In genomic region chr15:92077353-92078080, GRCh38 we compare ENCODE assay signal across 9 cellular contexts.
DNase-seq lines count a peak whose midpoint lies in the region; ATAC-seq and TF ChIP-seq lines count a peak whose summit lies in the region.
"Had no signal": no experiment of that assay in that cellular context is flagged by ENCODE, and none has a peak within 500 bp of the region (broad histone marks: within the 10 kb centered on the region; RNA-seq: fewer than 3 reads in every experiment).

No MANE protein-coding gene starts in this region.

- no peaks in the 10 kb centered on the region for H3K36me3 ChIP-seq in liver (ENCODE audit: control insufficient read depth in 4 of 4, insufficient read depth in 3 of 4, low read depth in 1 of 4, low read length in 3 of 4)

- TF ChIP-seq CTCF in choroid plexus epithelial cell (conservative IDR thresholded peaks at IDR 0.05; ENCODE audit: low read depth, low read length) (peak; percentile 61), liver (IDR thresholded peaks at IDR 0.05; ENCODE audit: low read depth, low read length, missing input control) (peak; percentile 80)

- no peak overlapping the region for H3K9ac ChIP-seq in liver (ENCODE audit: low read depth in 1 of 2, low read length in 2 of 2)

- H3K9me3 ChIP-seq in liver (ENCODE audit: control insufficient read depth in 4 of 4, low read length in 3 of 4), result no peaks in the 10 kb centered on the region

- H3K4me1 ChIP-seq in liver (ENCODE audit: control insufficient read depth in 4 of 4, insufficient read depth in 4 of 4, low read length in 3 of 4), result peaks cover 0 to 10% (median 0%) of the 10 kb centered on the region in 4 donors

- peak; percentile 31 for DNase-seq in NK-92 treated with Interleukin-12 subunit alpha and Interleukin-12 subunit beta, amount 100 ng/mL, for 24 hours (lab: John Stamatoyannopoulos, UW)
- DNase-seq in NK-92 (lab: John Stamatoyannopoulos, UW; ENCODE audit: unreplicated experiment) (no peak), NCI-H2196 treated with DMSO at 0.1 percent for 48 hours (lab: John Stamatoyannopoulos, UW; ENCODE audit: unreplicated experiment) (peak; percentile 4), choroid plexus epithelial cell (ENCODE audit: low read depth) (peak; percentile 42)
- DNase-seq in activated CD4-positive, alpha-beta T cell treated with anti-CD3 and anti-CD28 coated beads for 24 hours (ENCODE audit: low read depth in 2 of 2), result peak; percentile 52 to 65
- peak; percentile 17 for DNase-seq in stimulated activated CD8-positive, alpha-beta memory T cell treated with anti-CD3 and anti-CD28 coated beads, Interleukin-12 subunit alpha, Interleukin-12 subunit beta, amount 100 ng/mL, for 4 hours (ENCODE audit: low read depth)
- DNase-seq: naive B cell had no signal

- 49% methylated on average over 13 of the region's 13 CpGs for WGBS in liver

- peak; percentile 74 for ATAC-seq in HG02981 (IDR thresholded peaks at IDR 0.05; ENCODE audit: unreplicated experiment)

- H3K27ac ChIP-seq in liver (ENCODE audit: low read depth in 1 of 2, low read length in 2 of 2), result no peak overlapping the region

- TF ChIP-seq RAD21 in liver (IDR thresholded peaks at IDR 0.05), result peak; percentile 91 to 95

- no peak overlapping the region for H3K4me3 ChIP-seq in choroid plexus epithelial cell (ENCODE audit: low read depth, low read length)
- no peak overlapping the region for H3K4me3 ChIP-seq in liver (ENCODE audit: low read depth in 1 of 3, low read length in 3 of 3)

- H3K27me3 ChIP-seq in liver (ENCODE audit: control insufficient read depth in 4 of 4, insufficient read depth in 4 of 4, low read length in 3 of 4), result no peaks in the 10 kb centered on the region

TF ChIP-seq in liver, 16 proteins besides CTCF, POLR2A, EP300 and RAD21:
- no peak for TF ChIP-seq RXRA (IDR thresholded peaks at IDR 0.05)
- TF ChIP-seq ZBTB33 (IDR thresholded peaks at IDR 0.05), result no peak
- no peak for TF ChIP-seq EGR1 (IDR thresholded peaks at IDR 0.05; ENCODE audit: low read depth in 2 of 2)
- no peak for TF ChIP-seq FOXA2 (IDR thresholded peaks at IDR 0.05)
- TF ChIP-seq HNF4A (conservative IDR thresholded peaks at IDR 0.05), result no peak
- TF ChIP-seq ATF3 (IDR thresholded peaks at IDR 0.05), result no peak
- no peak for TF ChIP-seq FOXA1 (IDR thresholded peaks at IDR 0.05)
- TF ChIP-seq YY1 (IDR thresholded peaks at IDR 0.05), result peak; percentile 32
- TF ChIP-seq JUND (IDR thresholded peaks at IDR 0.05), result no peak
- TF ChIP-seq MAX (IDR thresholded peaks at IDR 0.05), result no peak
- TF ChIP-seq NR2F2 (IDR thresholded peaks at IDR 0.05), result peak; percentile 11
- no peak for TF ChIP-seq TAF1 (conservative IDR thresholded peaks at IDR 0.05)
